ENCODE assay signal across 8 cellular contexts in the genomic region with DNA sequence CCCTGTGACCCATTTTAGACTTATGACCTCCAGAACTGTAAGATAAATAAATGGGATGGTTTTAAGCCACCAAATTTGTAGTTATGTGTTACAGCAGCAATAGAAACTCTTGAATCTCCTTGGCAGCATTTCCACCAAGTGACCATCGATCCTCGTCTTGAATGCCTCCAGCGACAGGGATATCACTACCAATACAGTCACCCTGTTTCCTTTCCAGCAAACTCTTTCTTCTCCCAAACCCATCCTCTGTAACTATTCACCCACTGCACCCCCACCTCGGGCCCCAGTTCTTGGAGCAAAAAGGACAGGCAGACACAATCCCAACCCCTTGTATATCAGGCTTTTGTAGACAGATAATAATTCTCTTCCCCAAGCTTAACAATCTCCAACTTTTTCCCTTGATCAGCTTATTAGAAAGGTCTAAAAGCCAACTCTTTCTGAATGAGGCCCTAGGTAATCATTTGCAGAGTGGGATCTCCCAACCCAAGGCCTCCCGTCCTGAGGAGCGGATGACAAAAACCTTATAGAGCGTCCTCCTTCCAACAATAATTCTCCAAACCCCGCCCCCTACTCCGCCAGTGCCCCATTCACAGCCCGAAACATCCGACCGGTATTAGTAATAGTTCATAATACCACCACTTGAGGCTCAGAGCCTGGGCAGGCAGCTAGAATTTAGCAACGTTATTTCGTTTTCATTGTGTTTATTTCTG.
DNase-seq lines count a peak whose midpoint lies in the region; ATAC-seq, FAIRE-seq and TF ChIP-seq lines count a peak whose summit lies in the region.

No MANE protein-coding gene starts in this region.

- peaks cover 6% of the 10 kb centered on the region for H3K9me3 Mint-ChIP-seq in nephron progenitor cell

- H3K4me3 Mint-ChIP-seq in nephron progenitor cell: no peak overlapping the region

- ATAC-seq in GM19328 (IDR thresholded peaks at IDR 0.05; ENCODE audit: unreplicated experiment) (peak; percentile 2), HG03354 (IDR thresholded peaks at IDR 0.05; ENCODE audit: poor library complexity, severe bottlenecking, unreplicated experiment) (peak; percentile 36)

- peaks cover 21% of the 10 kb centered on the region for H3K27me3 Mint-ChIP-seq in nephron progenitor cell (ENCODE audit: low read depth, poor library complexity)

- no peak for FAIRE-seq in RCC 7860 (lab: Jason Lieb, UNC)

- TF ChIP-seq CTCF in epithelial cell of esophagus (IDR thresholded peaks at IDR 0.05; ENCODE audit: insufficient read depth, low read depth, low read length, missing control alignments) (no peak), nephron progenitor cell (IDR thresholded peaks at IDR 0.05) (no peak)

- H3K27ac Mint-ChIP-seq in nephron progenitor cell: no peak overlapping the region

- H3K4me1 Mint-ChIP-seq in nephron progenitor cell: no peaks in the 10 kb centered on the region

- peak overlapping the region; percentile 68 for H3K4me3 ChIP-seq in epithelial cell of esophagus (ENCODE audit: low read length)

- DNase-seq in COR-L47 (lab: John Stamatoyannopoulos, UW) (peak; percentile 61), RCC 7860 (ENCODE audit: low spot score) (peak; percentile 76), epithelial cell of esophagus (ENCODE audit: low read depth) (peak; percentile 75), nephron progenitor cell (peak; percentile 65), NCI-H2107 treated with DMSO at 0.1 percent for 48 hours (lab: John Stamatoyannopoulos, UW; ENCODE audit: unreplicated experiment) (no peak), HuH-7.5 (ENCODE audit: low spot score) (no peak)

- no peaks in the 10 kb centered on the region for H3K36me3 Mint-ChIP-seq in nephron progenitor cell (ENCODE audit: low read depth)

Comparison
In these comparisons a context has a peak if more than half of its experiments do, and no peak if none do; other contexts are left out.
1. DNase-seq: peak in COR-L47 (single experiment), RCC 7860 (single experiment), epithelial cell of esophagus (single experiment) and nephron progenitor cell (single experiment); none in NCI-H2107 treated with DMSO at 0.1 percent for 48 hours (single experiment) and HuH-7.5 (single experiment).